In the genomic region with DNA sequence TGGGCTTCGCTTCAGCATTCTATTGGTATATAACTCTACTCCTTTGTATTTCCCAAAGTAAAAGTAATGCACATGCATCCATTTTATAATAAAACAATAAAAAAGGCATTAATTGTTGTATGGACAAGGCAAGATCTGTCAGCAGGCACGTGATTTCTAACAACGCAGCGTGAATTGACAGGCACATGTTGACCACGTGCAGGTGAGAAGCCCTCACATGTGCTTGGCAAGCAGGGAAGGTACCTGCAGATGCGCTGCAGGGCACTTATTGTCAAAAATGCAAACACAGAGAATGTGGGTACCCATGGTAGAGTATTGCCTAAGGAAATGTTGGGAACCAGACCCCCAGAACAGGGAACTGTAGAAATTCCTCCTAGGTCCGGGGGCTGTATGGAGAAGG, we compare ENCODE assay signal across 22 cellular contexts.
DNase-seq lines count a peak whose midpoint lies in the region; ATAC-seq, FAIRE-seq and TF ChIP-seq lines count a peak whose summit lies in the region.
"Had no signal": no experiment of that assay in that cellular context is flagged by ENCODE, and none has a peak within 500 bp of the region (broad histone marks: within the 10 kb centered on the region; RNA-seq: fewer than 3 reads in every experiment).

No MANE protein-coding gene starts in this region.

- H3K27ac ChIP-seq in HepG2 (ENCODE audit: extremely low read length, insufficient read depth, low read length) (no peak overlapping the region), right lobe of liver (no peak overlapping the region), endothelial cell of umbilical vein (ENCODE audit: insufficient read depth, low read depth, low read length) (no peak overlapping the region), neural cell (ENCODE audit: low read length) (peak overlapping the region; percentile 42), endodermal cell (ENCODE audit: low read depth, low read length) (no peak overlapping the region)

- H3K27me3 ChIP-seq in HepG2 (ENCODE audit: control insufficient read depth in 1 of 2, insufficient read depth in 2 of 2, low read length in 2 of 2) (peaks cover 2 to 23% of the 10 kb centered on the region in 2 experiments; a peak in 3 of 5 replicates), right lobe of liver (no peaks in the 10 kb centered on the region), endothelial cell of umbilical vein (ENCODE audit: control insufficient read depth in 2 of 2, insufficient read depth in 2 of 2, low read length in 2 of 2) (no peaks in the 10 kb centered on the region), neural cell (ENCODE audit: insufficient read depth, low read depth, low read length) (no peaks in the 10 kb centered on the region), endodermal cell (ENCODE audit: control insufficient read depth, insufficient read depth, low read length, poor library complexity, severe bottlenecking) (no peaks in the 10 kb centered on the region)
- H3K27me3 ChIP-seq: BE2C had no signal

- H3K36me3 Mint-ChIP-seq in endodermal cell (ENCODE audit: low read depth): no peaks in the 10 kb centered on the region
- H3K36me3 Mint-ChIP-seq: CD4-positive, CD25-positive, alpha-beta regulatory T cell; CD8-positive, alpha-beta memory T cell had no signal

- 5% methylated on average over 6 of the region's 7 CpGs for WGBS in HepG2 (ENCODE audit: low lambda C conversion rate)
- WGBS in right lobe of liver (ENCODE audit: insufficient coverage, low coverage, low lambda C conversion rate, missing lambda C conversion rate): 65% methylated on average over 6 of the region's 7 CpGs
- WGBS in endodermal cell (ENCODE audit: insufficient coverage in 1 of 2, insufficient read length in 1 of 2), 2 experiments: 94 to 96% methylated on average over 6 to 7 of the region's 7 CpGs

- in situ Hi-C loops in HepG2 (cut with HindIII; ENCODE audit: extremely low pct_ligation_motif_present, low pct_unique_long_range_greater_than_20kb): no loop called here

- H3K4me2 ChIP-seq in HepG2 (ENCODE audit: low read depth, low read length) (no peak overlapping the region), endothelial cell of umbilical vein (ENCODE audit: insufficient read depth, low read length) (no peak overlapping the region), neural cell (ENCODE audit: low read length) (no peak overlapping the region)

- no peak for TF ChIP-seq POLR2A in HepG2 (IDR thresholded peaks at IDR 0.05; ENCODE audit: insufficient read depth in 1 of 2, low read depth in 2 of 2, low read length in 2 of 2)
- no peak for TF ChIP-seq POLR2A in right lobe of liver (IDR thresholded peaks at IDR 0.05)
- TF ChIP-seq POLR2A in endothelial cell of umbilical vein (IDR thresholded peaks at IDR 0.05; ENCODE audit: low read depth, low read length): no peak

- ATAC-seq in HepG2 (no peak), right lobe of liver (no peak)

- no peak overlapping the region for H3K27ac Mint-ChIP-seq in endodermal cell
- H3K27ac Mint-ChIP-seq: CD4-positive, CD25-positive, alpha-beta regulatory T cell; CD8-positive, alpha-beta memory T cell; H9 had no signal

- intact Hi-C loops in HepG2 (cut with micrococcal nuclease; ENCODE audit: unreplicated experiment) (no loop called here), right lobe of liver (cut with DNase I) (no loop called here), endothelial cell of umbilical vein (cut with micrococcal nuclease) (no loop called here)

- FAIRE-seq in HepG2 (lab: Jason Lieb, UNC): no peak
- FAIRE-seq in endothelial cell of umbilical vein (lab: Jason Lieb, UNC): no peak
- FAIRE-seq: A204.1, G401.6, GM12891, GM19239, H1 had no signal

- TF ChIP-seq EP300 in HepG2 (IDR thresholded peaks at IDR 0.05; ENCODE audit: low read depth in 2 of 2, low read length in 2 of 2) (no peak), HepG2 (CRISPR knock-in tag; IDR thresholded peaks at IDR 0.05; ENCODE audit: borderline replicate concordance) (no peak), neural cell (conservative IDR thresholded peaks at IDR 0.05; ENCODE audit: poor library complexity, severe bottlenecking) (no peak)

- BruUV-seq in HepG2 (replicated peaks; lab: Mats Ljungman, UMichigan) (no TSS peak), endothelial cell of umbilical vein (replicated peaks; lab: Mats Ljungman, UMichigan) (no TSS peak)

- H3K9me3 Mint-ChIP-seq in endodermal cell: peaks cover 30% of the 10 kb centered on the region
- H3K9me3 Mint-ChIP-seq: H9 had no signal

- H3K4me1 Mint-ChIP-seq in endodermal cell: peaks cover 12% of the 10 kb centered on the region
- H3K4me1 Mint-ChIP-seq: CD4-positive, CD25-positive, alpha-beta regulatory T cell; CD8-positive, alpha-beta memory T cell had no signal

- no peaks in the 10 kb centered on the region for H3K9me2 ChIP-seq in neural cell (ENCODE audit: insufficient read depth, low read length)

- H3K9me3 ChIP-seq in HepG2 (ENCODE audit: low read length) (no peaks in the 10 kb centered on the region), right lobe of liver (no peaks in the 10 kb centered on the region), endothelial cell of umbilical vein (replicated peaks; ENCODE audit: control insufficient read depth, insufficient read depth, low read length) (peaks cover 14% of the 10 kb centered on the region), neural cell (ENCODE audit: low read length) (no peaks in the 10 kb centered on the region), endodermal cell (ENCODE audit: control insufficient read depth, low read length) (peaks cover 24% of the 10 kb centered on the region)
- H3K9me3 ChIP-seq: BE2C had no signal

- dilution Hi-C loops in endothelial cell of umbilical vein (cut with MboI; ENCODE audit: extremely low pct_ligation_motif_present, low sequenced_read_pairs): no loop called here

- no peaks in the 10 kb centered on the region for H3F3A ChIP-seq in neural cell (ENCODE audit: insufficient read depth, low read length, poor library complexity, severe bottlenecking)

- CTCF ChIA-PET in HepG2 (lab: Yijun Ruan, JAX; ENCODE audit: low intra/inter-chr PET ratio, low total read pairs): no interaction called here
- CTCF ChIA-PET in endothelial cell of umbilical vein (lab: Charles Lee): no interaction called here

- peaks cover 2% of the 10 kb centered on the region for H3K27me3 Mint-ChIP-seq in endodermal cell (ENCODE audit: insufficient read depth)
- H3K27me3 Mint-ChIP-seq: CD4-positive, CD25-positive, alpha-beta regulatory T cell had no signal

- H4K20me1 ChIP-seq in HepG2 (ENCODE audit: insufficient read depth, low read length) (no peaks in the 10 kb centered on the region), endothelial cell of umbilical vein (replicated peaks; ENCODE audit: control insufficient read depth, extremely low read depth, insufficient read depth, low read length) (no peaks in the 10 kb centered on the region), neural cell (ENCODE audit: insufficient read depth) (no peaks in the 10 kb centered on the region)

- no peaks in the 10 kb centered on the region for H3K9me1 ChIP-seq in endothelial cell of umbilical vein (replicated peaks; ENCODE audit: control insufficient read depth, extremely low read depth, insufficient read depth, low read length)

- H3K4me3 ChIP-seq in HepG2 (replicated peaks in 1 of 3; ENCODE audit: insufficient read depth in 1 of 3, low read depth in 2 of 3, low read length in 3 of 3) (no peak overlapping the region), right lobe of liver (no peak overlapping the region), endothelial cell of umbilical vein (replicated peaks in 1 of 3; ENCODE audit: insufficient read depth in 1 of 3, low read depth in 1 of 3, low read length in 3 of 3) (no peak overlapping the region), neural cell (ENCODE audit: low read length) (no peak overlapping the region), endodermal cell (ENCODE audit: low read length) (no peak overlapping the region)

- TF ChIP-seq CTCF in HepG2 (CRISPR knock-in tag; IDR thresholded peaks at IDR 0.05) (no peak), right lobe of liver (IDR thresholded peaks at IDR 0.05) (no peak), endothelial cell of umbilical vein (IDR thresholded peaks at IDR 0.05; ENCODE audit: extremely low read depth in 1 of 2, insufficient read depth in 1 of 2, low read depth in 1 of 2, low read length in 2 of 2) (no peak), neural cell (IDR thresholded peaks at IDR 0.05; ENCODE audit: poor library complexity, severe bottlenecking) (no peak), endodermal cell (conservative IDR thresholded peaks at IDR 0.05) (no peak)

- no peak for DNase-seq in HepG2 (ENCODE audit: low spot score)
- DNase-seq in right lobe of liver: no peak
- DNase-seq in endothelial cell of umbilical vein (ENCODE audit: low read depth, low spot score): no peak
- DNase-seq in NCI-H748 (lab: John Stamatoyannopoulos, UW; ENCODE audit: unreplicated experiment): no peak
- DNase-seq in endodermal cell: no peak
- no peak for DNase-seq in NCI-H187 (lab: John Stamatoyannopoulos, UW)
- DNase-seq: ACHN; BE2C; CD4-positive, CD25-positive, alpha-beta regulatory T cell; CD8-positive, alpha-beta memory T cell; COR-L47; DMS 273 treated with DMSO at 0.1 percent for 48 hours; DMS53; DND-41; EL; H9 had no signal

- H2AFZ ChIP-seq in HepG2 (ENCODE audit: low read length) (no peak overlapping the region), endothelial cell of umbilical vein (ENCODE audit: low read depth, low read length) (no peak overlapping the region), neural cell (ENCODE audit: low read depth, low read length) (no peak overlapping the region)

- H3K4me1 ChIP-seq in HepG2 (ENCODE audit: insufficient read depth, low read length) (no peaks in the 10 kb centered on the region), right lobe of liver (no peaks in the 10 kb centered on the region), endothelial cell of umbilical vein (ENCODE audit: control insufficient read depth, extremely low read depth, insufficient read depth, low read length) (no peaks in the 10 kb centered on the region), endodermal cell (ENCODE audit: control insufficient read depth, insufficient read depth, low read length) (peaks cover 3% of the 10 kb centered on the region)
- H3K4me1 ChIP-seq: BE2C had no signal

- H3K9ac ChIP-seq in HepG2 (ENCODE audit: insufficient read depth, low read depth, low read length): no peak overlapping the region
- H3K9ac ChIP-seq in endothelial cell of umbilical vein (replicated peaks; ENCODE audit: extremely low read depth, insufficient read depth, low read length): no peak overlapping the region
- peak overlapping the region; percentile 23 for H3K9ac ChIP-seq in neural cell (ENCODE audit: low read length)
- no peak overlapping the region for H3K9ac ChIP-seq in endodermal cell (ENCODE audit: extremely low read depth, low read length, poor library complexity, severe bottlenecking)

- TF ChIP-seq RAD21 in HepG2 (CRISPR knock-in tag; IDR thresholded peaks at IDR 0.05): no peak
- TF ChIP-seq RAD21 in neural cell (conservative IDR thresholded peaks at IDR 0.05): no peak

- H3K4me3 Mint-ChIP-seq in endodermal cell: no peak overlapping the region
- H3K4me3 Mint-ChIP-seq: CD4-positive, CD25-positive, alpha-beta regulatory T cell; CD8-positive, alpha-beta memory T cell had no signal

- no peaks in the 10 kb centered on the region for H3K36me3 ChIP-seq in HepG2 (replicated peaks in 1 of 2; ENCODE audit: control insufficient read depth in 1 of 2, insufficient read depth in 2 of 2, low read length in 2 of 2)
- no peaks in the 10 kb centered on the region for H3K36me3 ChIP-seq in right lobe of liver
- H3K36me3 ChIP-seq in endothelial cell of umbilical vein (ENCODE audit: control insufficient read depth in 2 of 2, extremely low read depth in 1 of 2, insufficient read depth in 2 of 2, low read length in 2 of 2): no peaks in the 10 kb centered on the region
- no peaks in the 10 kb centered on the region for H3K36me3 ChIP-seq in neural cell (ENCODE audit: insufficient read depth, low read length)
- no peaks in the 10 kb centered on the region for H3K36me3 ChIP-seq in endodermal cell (ENCODE audit: control insufficient read depth, insufficient read depth, low read length)
- H3K36me3 ChIP-seq: BE2C had no signal

- POLR2A ChIA-PET in HepG2 (lab: Yijun Ruan, JAX) (no interaction called here), endothelial cell of umbilical vein (lab: Charles Lee) (no interaction called here)

- H3K79me2 ChIP-seq in HepG2 (ENCODE audit: insufficient read depth, low read length) (no peaks in the 10 kb centered on the region), endothelial cell of umbilical vein (ENCODE audit: control insufficient read depth, insufficient read depth, low read length) (no peaks in the 10 kb centered on the region), neural cell (replicated peaks; ENCODE audit: insufficient read depth, low read length) (no peaks in the 10 kb centered on the region)
